Comparison of ENCODE assay signal across 17 cellular contexts in the genomic region with DNA sequence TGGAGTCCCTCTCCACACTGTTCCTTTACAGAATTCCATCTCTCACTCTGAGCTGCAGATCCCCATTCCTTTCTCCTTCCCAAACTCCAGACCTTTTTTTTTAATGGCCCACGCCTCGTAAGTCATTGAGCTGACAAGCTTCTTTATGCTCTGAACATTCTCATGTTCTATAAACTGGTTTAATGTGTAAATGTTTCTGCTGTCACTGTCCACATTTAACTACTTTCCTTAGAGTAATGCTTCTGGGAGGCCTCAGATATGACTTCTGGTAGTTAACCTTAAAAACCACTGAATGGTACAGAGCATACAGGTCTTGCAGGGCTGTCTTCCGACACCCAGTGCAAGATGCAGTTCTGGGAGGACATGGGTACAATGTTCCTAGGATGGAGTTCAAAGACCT.
"Had no signal": no experiment of that assay in that cellular context is flagged by ENCODE, and none has a peak within 500 bp of the region (broad histone marks: within the 10 kb centered on the region; RNA-seq: fewer than 3 reads in every experiment).

No MANE protein-coding gene starts in this region.

- H3K9me3 Mint-ChIP-seq: natural killer cell; neural crest cell; stimulated activated effector memory CD8-positive, alpha-beta T cell treated with anti-CD3 and anti-CD28 coated beads, Interleukin-12 subunit alpha, Interleukin-12 subunit beta, amount 100 ng/mL, for 72 hours; type B pancreatic cell had no signal

- H3K4me1 Mint-ChIP-seq: neural crest cell had no signal

- H3K4me3 Mint-ChIP-seq: natural killer cell; neural crest cell; stimulated activated effector memory CD8-positive, alpha-beta T cell treated with anti-CD3 and anti-CD28 coated beads, Interleukin-12 subunit alpha, Interleukin-12 subunit beta, amount 100 ng/mL, for 72 hours; type B pancreatic cell had no signal

- H3K36me3 Mint-ChIP-seq: natural killer cell had no signal

- ATAC-seq: foreskin keratinocyte; gastroesophageal sphincter; heart right ventricle; left colon; left ventricle myocardium superior; natural killer cell; right cardiac atrium; stimulated activated effector memory CD8-positive, alpha-beta T cell treated with anti-CD3 and anti-CD28 coated beads, Interleukin-12 subunit alpha, Interleukin-12 subunit beta, amount 100 ng/mL, for 72 hours; stimulated activated naive CD8-positive, alpha-beta T cell treated with anti-CD3 and anti-CD28 coated beads, Interleukin-15, Interleukin-2, amounts not matched to agents 100 U/mL and 50 U/mL, for 24 hours had no signal

- H3K27me3 Mint-ChIP-seq: type B pancreatic cell had no signal

- H3K27ac Mint-ChIP-seq: stimulated activated effector memory CD8-positive, alpha-beta T cell treated with anti-CD3 and anti-CD28 coated beads, Interleukin-12 subunit alpha, Interleukin-12 subunit beta, amount 100 ng/mL, for 72 hours; type B pancreatic cell had no signal

- DNase-seq: foreskin keratinocyte; heart right ventricle; hippocampal formation; left ventricle myocardium superior; lower lobe of right lung; natural killer cell; psoas muscle; right cardiac atrium; sigmoid colon; stimulated activated CD4-positive, alpha-beta T cell treated with anti-CD3 and anti-CD28 coated beads, Interleukin-2, amount 100 ng/mL, for 24 hours; stimulated activated CD4-positive, alpha-beta T cell treated with anti-CD3 and anti-CD28 coated beads, Interleukin-4, amount 100 ng/mL, for 24 hours; stimulated activated naive CD8-positive, alpha-beta T cell treated with anti-CD3 and anti-CD28 coated beads, Interleukin-15, Interleukin-2, amounts not matched to agents 100 U/mL and 50 U/mL, for 24 hours had no signal
